Comparison of ENCODE assay signal across 8 cellular contexts in the genomic region with DNA sequence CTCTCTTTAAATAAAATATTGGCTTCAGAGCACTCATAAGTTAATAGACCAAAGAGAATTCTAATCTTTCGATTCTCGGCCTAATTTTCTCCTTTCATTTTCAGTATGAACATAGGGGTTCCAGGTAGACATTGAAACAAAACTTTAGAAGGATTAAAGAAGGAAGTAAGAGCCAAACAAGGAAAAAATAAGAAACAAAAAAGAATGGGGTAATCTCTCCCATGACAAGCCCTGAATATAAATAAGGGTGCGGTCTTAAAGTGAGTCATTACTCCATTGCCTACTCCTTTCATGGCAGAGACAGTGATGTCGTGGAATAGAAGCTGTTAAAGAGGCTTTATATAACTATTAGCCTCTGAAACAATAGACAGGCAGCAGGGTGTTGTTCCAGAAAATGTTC.
A peak's percentile ranks its signal among the peaks of the same experiment; 100 is the strongest.
DNase-seq lines count a peak whose midpoint lies in the region; ATAC-seq and TF ChIP-seq lines count a peak whose summit lies in the region.

No MANE protein-coding gene starts in this region.

- no peaks in the 10 kb centered on the region for H3K36me3 ChIP-seq in adrenal gland (replicated peaks in 1 of 2)

- DNase-seq in NCI-H1436 (lab: John Stamatoyannopoulos, UW): peak; percentile 14
- no peak for DNase-seq in NCI-H1436 treated with DMSO at 0.1 percent for 48 hours (lab: John Stamatoyannopoulos, UW)
- DNase-seq in RPMI7951 (ENCODE audit: low read depth): peak; percentile 63
- DNase-seq in renal cortical epithelial cell (ENCODE audit: low read depth): peak; percentile 74
- no peak for DNase-seq in SHP77 (lab: John Stamatoyannopoulos, UW)
- no peak for DNase-seq in midbrain (lab: John Stamatoyannopoulos, UW)
- DNase-seq in adrenal gland: no peak

- WGBS in adrenal gland, 4 donors: 70 to 80% (median 75%) methylated on average over 4 of the region's 4 CpGs

- TF ChIP-seq POLR2A in adrenal gland (IDR thresholded peaks at IDR 0.05): no peak

- H3K4me3 ChIP-seq in adrenal gland: no peak overlapping the region

- no peak overlapping the region for H3K27ac ChIP-seq in adrenal gland

- intact Hi-C loops in adrenal gland (cut with DNase I): no loop called here

- H3K9me3 ChIP-seq in adrenal gland (replicated peaks in 1 of 3): no peaks in the 10 kb centered on the region

- no peak for TF ChIP-seq CTCF in adrenal gland (IDR thresholded peaks at IDR 0.05)

- ATAC-seq in HG02759 (IDR thresholded peaks at IDR 0.05; ENCODE audit: unreplicated experiment): peak; percentile 63

- H3K27me3 ChIP-seq in adrenal gland: no peaks in the 10 kb centered on the region

- peaks cover 3 to 30% of the 10 kb centered on the region in 2 donors for H3K4me1 ChIP-seq in adrenal gland (replicated peaks in 1 of 2)

Comparison
In these comparisons a context has a peak if more than half of its experiments do, and no peak if none do; other contexts are left out.
1. DNase-seq: peak in NCI-H1436 (single experiment), RPMI7951 (single experiment) and renal cortical epithelial cell (single experiment); none in NCI-H1436 treated with DMSO at 0.1 percent for 48 hours (single experiment), SHP77 (0 of 2), midbrain (single experiment) and adrenal gland (0 of 7).